30 cellular contexts compared by ENCODE assay signal in genomic region chr5:158289967-158290366, GRCh38.
DNase-seq lines count a peak whose midpoint lies in the region; ATAC-seq, FAIRE-seq and TF ChIP-seq lines count a peak whose summit lies in the region.
"Had no signal": no experiment of that assay in that cellular context is flagged by ENCODE, and none has a peak within 500 bp of the region (broad histone marks: within the 10 kb centered on the region; RNA-seq: fewer than 3 reads in every experiment).

No MANE protein-coding gene starts in this region.

- DNase-seq in esophagus muscularis mucosa (ENCODE audit: extremely low spot score): peak; percentile 47
- no peak for DNase-seq in RCC 7860 (ENCODE audit: low spot score)
- DNase-seq: 8988T; ACHN; AML-193; BE2C; C1 segment of cervical spinal cord; Caco-2; Calu3; CD4-positive, alpha-beta memory T cell; CD4-positive, alpha-beta T cell; CD4-positive, CD25-positive, alpha-beta regulatory T cell; CD8-positive, alpha-beta memory T cell; CD8-positive, alpha-beta T cell; COR-L47; DMS 273 treated with DMSO at 0.1 percent for 48 hours; DMS153; DMS79; DMS79 treated with DMSO at 0.1 percent for 48 hours; DND-41; EL had no signal

- WGBS in esophagus muscularis mucosa: 91% methylated on average over 1 of the region's 1 CpG

- intact Hi-C loops in esophagus muscularis mucosa (cut with DNase I): no loop called here

- no peak for ATAC-seq in HG03139 (IDR thresholded peaks at IDR 0.05; ENCODE audit: unreplicated experiment)
- ATAC-seq: A549; CD8-positive, alpha-beta T cell had no signal

- CTCF ChIA-PET in HEK293 (lab: Yijun Ruan, JAX): interaction anchor here (0.7 kb wide), 1 partner anchor 113 kb away, joined by 3 read pairs; no protein-coding TSS in a partner anchor

- H3K4me3 ChIP-seq in HEK293 (ENCODE audit: low read depth, low read length): no peak overlapping the region
- H3K4me3 ChIP-seq in esophagus muscularis mucosa: no peak overlapping the region
- H3K4me3 ChIP-seq: A549; BLaER1; BLaER1 treated with 17β-estradiol and CSF1 and Interleukin-3, amounts not matched to agents 10 nM and 100 nM had no signal

- H3K36me3 ChIP-seq in HEK293 (ENCODE audit: control insufficient read depth in 2 of 2, insufficient read depth in 1 of 2, low read length in 2 of 2): no peaks in the 10 kb centered on the region
- H3K36me3 ChIP-seq in esophagus muscularis mucosa: no peaks in the 10 kb centered on the region
- H3K36me3 ChIP-seq: BE2C had no signal

- TF ChIP-seq EP300 in esophagus muscularis mucosa (IDR thresholded peaks at IDR 0.05): no peak

- no peak for FAIRE-seq in RCC 7860 (lab: Jason Lieb, UNC)
- FAIRE-seq: A204.1, A549, D721Med had no signal

- H3K4me1 ChIP-seq in HEK293 (ENCODE audit: control insufficient read depth, insufficient read depth, low read length) (peaks cover 10% of the 10 kb centered on the region), esophagus muscularis mucosa (peaks cover 0 to 14% (median 12%) of the 10 kb centered on the region in 4 donors)
- H3K4me1 ChIP-seq: A549, Caco-2 had no signal

- H3K27me3 ChIP-seq in esophagus muscularis mucosa: no peaks in the 10 kb centered on the region
- H3K27me3 ChIP-seq: BE2C; BLaER1; BLaER1 treated with 17β-estradiol and CSF1 and Interleukin-3, amounts not matched to agents 10 nM and 100 nM had no signal

- TF ChIP-seq CTCF in HEK293 (tag by site-specific recombination; IDR thresholded peaks at IDR 0.05) (no peak), esophagus muscularis mucosa (IDR thresholded peaks at IDR 0.05) (no peak)

- H3K27ac ChIP-seq in HEK293 (ENCODE audit: extremely low read depth, low read depth, low read length) (no peak overlapping the region), esophagus muscularis mucosa (replicated peaks in 1 of 4) (no peak overlapping the region)
- H3K27ac ChIP-seq: 22Rv1; A549; BLaER1; BLaER1 treated with 17β-estradiol and CSF1 and Interleukin-3, amounts not matched to agents 10 nM and 100 nM; C4-2B had no signal

- POLR2A ChIA-PET in HEK293 (lab: Yijun Ruan, JAX): no interaction called here

- H3K9me3 ChIP-seq in HEK293 (ENCODE audit: control insufficient read depth, insufficient read depth, low read depth, low read length) (no peaks in the 10 kb centered on the region), esophagus muscularis mucosa (peaks cover 0 to 8% (median 2%) of the 10 kb centered on the region in 4 donors)
- H3K9me3 ChIP-seq: A549, BE2C, Caco-2 had no signal

- TF ChIP-seq POLR2A in esophagus muscularis mucosa (IDR thresholded peaks at IDR 0.05; ENCODE audit: low read depth): no peak

TF ChIP-seq in HEK293, 187 proteins besides CTCF, POLR2A, EP300 and RAD21:
- TF ChIP-seq ZNF48 (tag by site-specific recombination; IDR thresholded peaks at IDR 0.05): no peak
- TF ChIP-seq ZNF658 (tag by site-specific recombination; IDR thresholded peaks at IDR 0.05): no peak
- no peak for TF ChIP-seq ZNF521 (tag by site-specific recombination; IDR thresholded peaks at IDR 0.05)
- peak; percentile 95 for TF ChIP-seq ZNF510 (tag by site-specific recombination; IDR thresholded peaks at IDR 0.05; ENCODE audit: insufficient replicate concordance)
- TF ChIP-seq ZNF16 (tag by site-specific recombination; IDR thresholded peaks at IDR 0.05; ENCODE audit: low read depth): no peak
- TF ChIP-seq GLI4 (tag by site-specific recombination; IDR thresholded peaks at IDR 0.05): no peak
- TF ChIP-seq ELK4 (IDR thresholded peaks at IDR 0.05; ENCODE audit: borderline replicate concordance, low read depth, low read length): no peak
- TF ChIP-seq ZNF623 (tag by site-specific recombination; IDR thresholded peaks at IDR 0.05): no peak
- no peak for TF ChIP-seq GLIS1 (tag by site-specific recombination; IDR thresholded peaks at IDR 0.05)
TF ChIP-seq in HEK293: peak in this region for 1.
